14 cellular contexts compared by ENCODE assay signal in the genomic region with DNA sequence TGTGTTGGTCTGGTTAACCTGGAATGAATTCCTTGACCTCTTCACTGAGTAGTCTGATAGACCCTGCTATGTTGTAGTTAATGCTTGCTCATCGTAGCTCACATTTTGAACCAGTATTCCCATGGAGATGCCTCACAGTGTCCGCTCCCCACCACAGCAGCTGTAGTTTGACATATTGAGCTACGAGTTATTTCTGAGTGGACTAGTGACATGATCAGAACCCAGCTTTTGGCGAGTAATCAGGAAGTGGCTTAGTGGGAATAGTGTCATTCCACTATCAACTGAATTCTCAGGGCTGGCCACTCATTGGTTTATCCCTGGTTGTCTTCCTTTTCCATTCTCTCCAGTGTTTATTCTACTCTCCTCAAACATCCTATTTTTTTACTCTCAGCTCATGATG.
A peak's percentile ranks its signal among the peaks of the same experiment; 100 is the strongest.
DNase-seq lines count a peak whose midpoint lies in the region; FAIRE-seq and TF ChIP-seq lines count a peak whose summit lies in the region.
"Had no signal": no experiment of that assay in that cellular context is flagged by ENCODE, and none has a peak within 500 bp of the region (broad histone marks: within the 10 kb centered on the region; RNA-seq: fewer than 3 reads in every experiment).

No MANE protein-coding gene starts in this region.

- peaks cover 62% of the 10 kb centered on the region for H3K4me1 ChIP-seq in osteoblast (ENCODE audit: insufficient read depth, low read length)

- H3K4me3 ChIP-seq in fibroblast of mammary gland (ENCODE audit: control insufficient read depth, low read depth, low read length) (no peak overlapping the region), osteoblast (ENCODE audit: insufficient read depth, low read length) (no peak overlapping the region)
- H3K4me3 ChIP-seq: GM12878, SJCRH30 had no signal

- peak overlapping the region; percentile 17 for H3K27ac ChIP-seq in osteoblast (ENCODE audit: low read depth, low read length)
- H3K27ac ChIP-seq: KMS-11, SJCRH30 had no signal

- TF ChIP-seq POLR2A in GM12892 (IDR thresholded peaks at IDR 0.05; ENCODE audit: low read depth, low read length) = no peak

- no peak overlapping the region for H3K4me2 ChIP-seq in osteoblast (ENCODE audit: insufficient read depth, low read length)
- H3K4me2 ChIP-seq: KMS-11 had no signal

- TF ChIP-seq CTCF in fibroblast of mammary gland (conservative IDR thresholded peaks at IDR 0.05; ENCODE audit: control insufficient read depth, insufficient read depth, low read depth, low read length) (no peak), osteoblast (IDR thresholded peaks at IDR 0.05; ENCODE audit: extremely low read depth, low read depth, low read length) (no peak)

- intact Hi-C loops in posterior vena cava (cut with DNase I) = no loop called here

- no peaks in the 10 kb centered on the region for H3K9me3 ChIP-seq in osteoblast (ENCODE audit: low read depth, low read length)

- DNase-seq in ELR (ENCODE audit: low read depth) = peak; percentile 47
- peak; percentile 80 for DNase-seq in RCC 7860 (ENCODE audit: low spot score)
- peak; percentile 59 for DNase-seq in fibroblast of mammary gland (ENCODE audit: low read depth)
- DNase-seq in osteoblast (ENCODE audit: insufficient read length, low spot score, missing footprints) = no peak
- DNase-seq in activated CD4-positive, alpha-beta T cell treated with anti-CD3 and anti-CD28 coated beads for 4 hours = no peak
- DNase-seq in posterior vena cava (ENCODE audit: low spot score) = no peak
- DNase-seq in GM12892 (ENCODE audit: insufficient read length) = no peak
- DNase-seq: COR-L47, NCI-H1930, NCI-H2171, RPMI8226, SJCRH30 had no signal

- peaks cover 37% of the 10 kb centered on the region for H3K79me2 ChIP-seq in osteoblast (ENCODE audit: insufficient read depth, low read length)

- FAIRE-seq in RCC 7860 (lab: Jason Lieb, UNC) = no peak
- FAIRE-seq in GM12892 (lab: Jason Lieb, UNC) = no peak
- FAIRE-seq: GM12878 had no signal

- H2AFZ ChIP-seq in osteoblast (ENCODE audit: low read length) = no peak overlapping the region

- H3K36me3 ChIP-seq in osteoblast (ENCODE audit: insufficient read depth, low read length) = peaks cover 27% of the 10 kb centered on the region

- H3K27me3 ChIP-seq in osteoblast (ENCODE audit: insufficient read depth, low read length) = no peaks in the 10 kb centered on the region
- H3K27me3 ChIP-seq: SJCRH30 had no signal

- peaks cover 4% of the 10 kb centered on the region for H4K20me1 ChIP-seq in osteoblast (ENCODE audit: insufficient read depth, low read length)

Comparison
In these comparisons a context has a peak if more than half of its experiments do, and no peak if none do; other contexts are left out.
1. DNase-seq: peak in ELR (single experiment), RCC 7860 (single experiment) and fibroblast of mammary gland (single experiment); none in osteoblast (single experiment), activated CD4-positive, alpha-beta T cell treated with anti-CD3 and anti-CD28 coated beads for 4 hours (0 of 2), posterior vena cava (single experiment) and GM12892 (single experiment).